ENCODE assay signal across 24 cellular contexts in the genomic region with DNA sequence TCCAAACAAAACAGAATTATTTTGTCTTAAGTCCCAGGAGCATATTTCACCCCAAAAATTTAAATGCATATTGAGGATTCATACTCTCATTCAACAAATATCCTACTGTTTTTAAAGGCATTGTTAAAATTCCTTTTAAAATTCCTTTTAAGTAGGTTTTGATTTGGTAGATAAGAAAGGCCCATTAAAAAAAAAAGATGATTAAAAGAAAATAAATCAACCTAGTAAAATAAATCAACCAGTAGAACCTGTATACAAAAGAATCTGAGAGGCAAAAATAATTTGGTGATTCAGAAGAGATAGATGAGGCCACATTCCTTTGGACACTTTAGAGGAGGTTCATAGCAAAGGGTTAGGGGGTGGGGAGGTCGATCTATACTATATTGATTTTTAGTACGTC.
DNase-seq lines count a peak whose midpoint lies in the region; ATAC-seq, FAIRE-seq and TF ChIP-seq lines count a peak whose summit lies in the region.
"Had no signal": no experiment of that assay in that cellular context is flagged by ENCODE, and none has a peak within 500 bp of the region (broad histone marks: within the 10 kb centered on the region; RNA-seq: fewer than 3 reads in every experiment).

No MANE protein-coding gene starts in this region.

- no peak overlapping the region for H3K23ac ChIP-seq in IMR-90 (ENCODE audit: low read depth, low read length)

- intact Hi-C loops in IMR-90 (cut with micrococcal nuclease): no loop called here

- H2BK20ac ChIP-seq in IMR-90 (ENCODE audit: low read depth, low read length): peak overlapping the region; percentile 51; the same call in 1 of the 2 replicates

- no peaks in the 10 kb centered on the region; the same call in 1 of the 2 replicates for H3K9me1 ChIP-seq in IMR-90 (ENCODE audit: insufficient read depth, low read length)

- H3K9me3 ChIP-seq in IMR-90 (ENCODE audit: control insufficient read depth, insufficient read depth, low read length) (no peaks in the 10 kb centered on the region), astrocyte (ENCODE audit: insufficient read depth, low read depth, low read length) (no peaks in the 10 kb centered on the region)
- H3K9me3 ChIP-seq: BLaER1 had no signal

- no peak overlapping the region for H3K4me3 ChIP-seq in AG10803 (ENCODE audit: low read length)
- H3K4me3 ChIP-seq in IMR-90 (ENCODE audit: insufficient read depth, low read depth, low read length): no peak overlapping the region
- no peak overlapping the region for H3K4me3 ChIP-seq in astrocyte (ENCODE audit: insufficient read depth, low read depth, low read length)
- H3K4me3 ChIP-seq: BLaER1, GM23338 had no signal

- H3K4me1 ChIP-seq in IMR-90 (ENCODE audit: control insufficient read depth, insufficient read depth, low read length) (peaks cover 5% of the 10 kb centered on the region; the same call in 1 of the 2 replicates), astrocyte (ENCODE audit: insufficient read depth, low read length) (no peaks in the 10 kb centered on the region)

- no peaks in the 10 kb centered on the region for H3K27me3 Mint-ChIP-seq in astrocyte (ENCODE audit: low read depth, unreplicated experiment)
- H3K27me3 Mint-ChIP-seq: CD4-positive, alpha-beta T cell had no signal

- no peak overlapping the region for H4K8ac ChIP-seq in IMR-90 (ENCODE audit: low read depth in 2 of 2, low read length in 2 of 2)

- no peak for FAIRE-seq in astrocyte (lab: Jason Lieb, UNC)

- no peak overlapping the region for H3K18ac ChIP-seq in IMR-90 (ENCODE audit: low read depth, low read length)

- H2AFZ ChIP-seq in IMR-90 (replicated peaks; ENCODE audit: low read length, poor library complexity) (no peak overlapping the region), astrocyte (ENCODE audit: low read depth, low read length) (no peak overlapping the region)
- H2AFZ ChIP-seq: GM23338 had no signal

- no CpG with 5 or more reads among the region's 2 CpGs for WGBS in IMR-90 (ENCODE audit: extremely low coverage in 2 of 2, insufficient read length in 1 of 2), 2 experiments

- in situ Hi-C loops in G401 (cut with HindIII; ENCODE audit: low sequenced_read_pairs): no loop called here
- in situ Hi-C loops in IMR-90 (cut with MboI; ENCODE audit: low sequenced_read_pairs): no loop called here

- CTCF ChIA-PET in IMR-90 (lab: Yijun Ruan, JAX): interaction anchor here (1.3 kb wide), 1 partner anchor 143 kb away, joined by 3 read pairs; no protein-coding TSS in a partner anchor

- H4K5ac ChIP-seq in IMR-90 (ENCODE audit: low read depth, low read length): no peak overlapping the region

- no peak overlapping the region for H2BK15ac ChIP-seq in IMR-90 (ENCODE audit: low read depth, low read length)

- POLR2A ChIA-PET in IMR-90 (lab: Charles Lee; ENCODE audit: unreplicated experiment): no interaction called here

- no peak overlapping the region for H2AK9ac ChIP-seq in IMR-90 (replicated peaks; ENCODE audit: low read depth, low read length, poor library complexity)

- TF ChIP-seq RAD21 in IMR-90 (IDR thresholded peaks at IDR 0.05; ENCODE audit: low read length): no peak

- H4K20me1 ChIP-seq in IMR-90 (ENCODE audit: insufficient read depth, low read length): no peaks in the 10 kb centered on the region
- H4K20me1 ChIP-seq in astrocyte (ENCODE audit: insufficient read depth, low read length): no peaks in the 10 kb centered on the region
- H4K20me1 ChIP-seq: BLaER1 had no signal

- no peak overlapping the region for H3K4me3 Mint-ChIP-seq in astrocyte (ENCODE audit: unreplicated experiment)
- H3K4me3 Mint-ChIP-seq: CD4-positive, alpha-beta T cell; GM23338; IgD-negative memory B cell; T-cell; T-helper 2 cell treated with Interferon-gamma antibody and Interleukin-4, amounts not matched to agents 5 μg/mL and 100 μg/mL, for 36 hours had no signal

- TF ChIP-seq POLR2A in IMR-90 (IDR thresholded peaks at IDR 0.05; ENCODE audit: low read depth, low read length): no peak

- no TSS peak for BruUV-seq in IMR-90 (replicated peaks; lab: Mats Ljungman, UMichigan)

- no peak overlapping the region for H3K27ac Mint-ChIP-seq in astrocyte (ENCODE audit: unreplicated experiment)
- H3K27ac Mint-ChIP-seq: CD4-positive, alpha-beta T cell; GM23338; IgD-negative memory B cell; T-cell; T-helper 2 cell treated with Interferon-gamma antibody and Interleukin-4, amounts not matched to agents 5 μg/mL and 100 μg/mL, for 36 hours had no signal

- H3K14ac ChIP-seq in IMR-90 (replicated peaks; ENCODE audit: low read depth, low read length): no peak overlapping the region

- H3K9ac ChIP-seq in IMR-90 (ENCODE audit: low read depth, low read length) (no peak overlapping the region), astrocyte (ENCODE audit: low read length) (no peak overlapping the region)
- H3K9ac ChIP-seq: BLaER1 had no signal

- H3K36me3 ChIP-seq in IMR-90 (ENCODE audit: control insufficient read depth, insufficient read depth, low read length) (no peaks in the 10 kb centered on the region), astrocyte (ENCODE audit: insufficient read depth, low read length) (no peaks in the 10 kb centered on the region)
- H3K36me3 ChIP-seq: BLaER1 had no signal

- no peak overlapping the region for H3K56ac ChIP-seq in IMR-90 (ENCODE audit: extremely low read depth, insufficient read depth, low read length)

- no peaks in the 10 kb centered on the region for H3K79me2 ChIP-seq in astrocyte (ENCODE audit: insufficient read depth, low read length)

- no peak overlapping the region for H3K4ac ChIP-seq in IMR-90 (ENCODE audit: low read depth, low read length)

- no peak overlapping the region for H4K91ac ChIP-seq in IMR-90 (ENCODE audit: insufficient read depth, low read depth, low read length)

- peak overlapping the region; percentile 33; the same call in 1 of the 2 replicates for H2BK120ac ChIP-seq in IMR-90 (ENCODE audit: low read depth, low read length)

- no peak overlapping the region for H3K27ac ChIP-seq in IMR-90 (ENCODE audit: insufficient read depth, low read length)
- no peak overlapping the region for H3K27ac ChIP-seq in astrocyte (ENCODE audit: low read depth, low read length)
- H3K27ac ChIP-seq: BLaER1 had no signal

- H3K4me2 ChIP-seq in IMR-90 (ENCODE audit: low read depth, low read length) (no peak overlapping the region), astrocyte (ENCODE audit: low read length) (no peak overlapping the region)
- H3K4me2 ChIP-seq: BLaER1, GM23338 had no signal

- TF ChIP-seq CTCF in AG10803 (conservative IDR thresholded peaks at IDR 0.05; ENCODE audit: low read length) (no peak), IMR-90 (conservative IDR thresholded peaks at IDR 0.05; ENCODE audit: low read depth, low read length) (no peak), astrocyte (IDR thresholded peaks at IDR 0.05; ENCODE audit: insufficient read depth, low read depth, low read length) (no peak)

- DNase-seq in AG10803 (ENCODE audit: low read depth) (peak; percentile 21), G401 (ENCODE audit: low spot score) (peak; percentile 45), IMR-90 (no peak), astrocyte (ENCODE audit: low read depth) (peak; percentile 58)
- no peak for DNase-seq in activated CD4-positive, alpha-beta T cell treated with anti-CD3 and anti-CD28 coated beads for 48 hours
- DNase-seq: CD4-positive, alpha-beta T cell; COR-L47; DMS 273 treated with DMSO at 0.1 percent for 48 hours; DMS79 treated with DMSO at 0.1 percent for 48 hours; HCEC 1CT; NCI-H1417; NCI-H1694 treated with DMSO at 0.1 percent for 48 hours; NCI-H446; NCI-H526; OCI-M1; Right ventricle myocardium superior; T-cell had no signal

- H3K36me3 Mint-ChIP-seq in astrocyte (ENCODE audit: low read depth, unreplicated experiment): no peaks in the 10 kb centered on the region
- H3K36me3 Mint-ChIP-seq: IgD-negative memory B cell, T-cell had no signal

- peaks cover 11% of the 10 kb centered on the region for H3K4me1 Mint-ChIP-seq in astrocyte (ENCODE audit: low read depth, unreplicated experiment)
- H3K4me1 Mint-ChIP-seq: IgD-negative memory B cell, T-cell had no signal

- no peaks in the 10 kb centered on the region for H3K79me1 ChIP-seq in IMR-90 (ENCODE audit: low read depth in 1 of 2, low read length in 2 of 2)

- H2BK5ac ChIP-seq in IMR-90 (ENCODE audit: low read depth, low read length, poor library complexity, severe bottlenecking): no peak overlapping the region

- no peaks in the 10 kb centered on the region for H3K9me3 Mint-ChIP-seq in astrocyte (ENCODE audit: unreplicated experiment)
- H3K9me3 Mint-ChIP-seq: CD4-positive, alpha-beta T cell; GM23338; T-helper 2 cell treated with Interferon-gamma antibody and Interleukin-4, amounts not matched to agents 5 μg/mL and 100 μg/mL, for 36 hours had no signal

- H2AK5ac ChIP-seq in IMR-90 (ENCODE audit: low read depth, low read length): no peak overlapping the region

- no peaks in the 10 kb centered on the region for H3K27me3 ChIP-seq in IMR-90 (ENCODE audit: control insufficient read depth, insufficient read depth, low read length)
- H3K27me3 ChIP-seq in astrocyte (ENCODE audit: insufficient read depth, low read length): no peaks in the 10 kb centered on the region
- H3K27me3 ChIP-seq: BLaER1 had no signal

- dilution Hi-C loops in IMR-90 (cut with HindIII; ENCODE audit: low sequenced_read_pairs, unreplicated experiment): no loop called here

- peak; percentile 58 for ATAC-seq in IMR-90 (ENCODE audit: low read depth)
- no peak for ATAC-seq in HG02870 (IDR thresholded peaks at IDR 0.05; ENCODE audit: unreplicated experiment)
- no peak for ATAC-seq in HG03097 (IDR thresholded peaks at IDR 0.05; ENCODE audit: low FRiP score, unreplicated experiment)
- no peak for ATAC-seq in GM18873 (IDR thresholded peaks at IDR 0.05; ENCODE audit: low FRiP score, unreplicated experiment)
- ATAC-seq: GM23338, T-cell had no signal

TF ChIP-seq in IMR-90, 13 proteins besides CTCF, POLR2A, EP300 and RAD21 (continues in another document):
- TF ChIP-seq ELK1 (IDR thresholded peaks at IDR 0.05; ENCODE audit: borderline replicate concordance, low read depth, low read length) (no peak), SMC3 (IDR thresholded peaks at IDR 0.05; ENCODE audit: low read depth, low read length) (no peak), CHD1 (IDR thresholded peaks at IDR 0.05; ENCODE audit: low read depth, low read length) (no peak), MAFK (IDR thresholded peaks at IDR 0.05; ENCODE audit: low read depth, low read length) (no peak), BHLHE40 (IDR thresholded peaks at IDR 0.05; ENCODE audit: low read depth, low read length) (no peak)

Comparison
In these comparisons a context has a peak if more than half of its experiments do, and no peak if none do; other contexts are left out.
1. DNase-seq: peak in AG10803 (single experiment), G401 (single experiment) and astrocyte (single experiment); none in IMR-90 (single experiment) and activated CD4-positive, alpha-beta T cell treated with anti-CD3 and anti-CD28 coated beads for 48 hours (single experiment).